ENCODE assay signal across 8 cellular contexts in genomic region chr19:39341720-39342604, GRCh38.
DNase-seq lines count a peak whose midpoint lies in the region; ATAC-seq and FAIRE-seq lines count a peak whose summit lies in the region.

TSS of gene SAMD4B (plus strand) at chr19:39342421. CDS start at chr19:39356894, 14,473 bp downstream.

- peak within 1 kb of the TSS; percentile 100 for H3K4me3 ChIP-seq in BLaER1

- peaks cover 80% of the 10 kb centered on the region for H3K4me1 ChIP-seq in BLaER1

- H3K9me3 ChIP-seq in BLaER1 = no peaks in the 10 kb centered on the region

- DNase-seq in GM19239 (ENCODE audit: insufficient read length, low spot score) (peak; percentile 98), NCI-H524 (lab: John Stamatoyannopoulos, UW) (peak; percentile 98 to 99)
- DNase-seq in activated CD4-positive, alpha-beta T cell treated with anti-CD3 and anti-CD28 coated beads for 4 hours = peak; percentile 98 to 100
- DNase-seq in stimulated activated CD4-positive, alpha-beta T cell treated with anti-CD3 and anti-CD28 coated beads, Interleukin-1b, Interleukin-23, amount 100 ng/mL, for 4 hours (ENCODE audit: low read depth in 2 of 2) = peak; percentile 99

- no peaks in the 10 kb centered on the region for H3K27me3 ChIP-seq in BLaER1
- H3K27me3 ChIP-seq in layer of hippocampus (ENCODE audit: control insufficient read depth, insufficient read depth, low read length) = no peaks in the 10 kb centered on the region

- peak within 1 kb of the TSS; percentile 95 for H3K4me2 ChIP-seq in BLaER1

- ATAC-seq in HG03457 (IDR thresholded peaks at IDR 0.05; ENCODE audit: unreplicated experiment) = peak; percentile 76

- peak; percentile 96 for FAIRE-seq in GM19239 (lab: Jason Lieb, UNC)

- H4K20me1 ChIP-seq in BLaER1 = peaks cover 45% of the 10 kb centered on the region

- H3K27ac ChIP-seq in BLaER1 = peak within 1 kb of the TSS; percentile 97
- peak within 1 kb of the TSS; percentile 96 for H3K27ac ChIP-seq in cingulate gyrus (ENCODE audit: low read depth, low read length)
- peak within 1 kb of the TSS; percentile 88 for H3K27ac ChIP-seq in layer of hippocampus (ENCODE audit: low read depth, low read length)

- H3K36me3 ChIP-seq in BLaER1 = peaks cover 20% of the 10 kb centered on the region

- peak within 1 kb of the TSS; percentile 98 for H3K9ac ChIP-seq in BLaER1

Comparison
In these comparisons a context has a peak if more than half of its experiments do, and no peak if none do; other contexts are left out.
1. Peak in every context shown above with its lines: DNase-seq, ATAC-seq, H3K4me3 ChIP-seq and H3K27ac ChIP-seq.